2 cellular contexts compared by ENCODE assay signal in the genomic region with DNA sequence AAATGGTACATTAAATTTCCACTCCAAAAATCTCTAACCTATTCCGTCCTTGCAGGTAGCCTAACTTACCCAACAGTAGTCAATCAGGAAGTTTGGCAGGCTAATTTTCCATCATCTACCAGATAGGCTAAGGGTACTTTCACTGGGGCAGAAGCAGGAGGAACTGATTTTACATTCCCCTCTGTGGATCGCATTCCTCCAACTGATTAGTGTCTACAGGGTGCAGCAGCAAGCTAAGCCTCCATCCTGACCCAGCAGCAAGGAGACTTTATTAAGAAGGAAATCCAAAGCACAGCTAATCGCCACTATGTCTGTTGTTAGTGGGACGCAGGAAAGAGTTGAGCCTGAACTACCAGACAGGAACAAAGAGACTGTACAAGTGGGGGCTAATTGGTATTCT.
TF ChIP-seq lines count a peak whose summit lies in the region.

No MANE protein-coding gene starts in this region.

TF ChIP-seq in WTC11, 78 proteins besides CTCF, POLR2A, EP300 and RAD21:
- TF ChIP-seq, protein P1, sequence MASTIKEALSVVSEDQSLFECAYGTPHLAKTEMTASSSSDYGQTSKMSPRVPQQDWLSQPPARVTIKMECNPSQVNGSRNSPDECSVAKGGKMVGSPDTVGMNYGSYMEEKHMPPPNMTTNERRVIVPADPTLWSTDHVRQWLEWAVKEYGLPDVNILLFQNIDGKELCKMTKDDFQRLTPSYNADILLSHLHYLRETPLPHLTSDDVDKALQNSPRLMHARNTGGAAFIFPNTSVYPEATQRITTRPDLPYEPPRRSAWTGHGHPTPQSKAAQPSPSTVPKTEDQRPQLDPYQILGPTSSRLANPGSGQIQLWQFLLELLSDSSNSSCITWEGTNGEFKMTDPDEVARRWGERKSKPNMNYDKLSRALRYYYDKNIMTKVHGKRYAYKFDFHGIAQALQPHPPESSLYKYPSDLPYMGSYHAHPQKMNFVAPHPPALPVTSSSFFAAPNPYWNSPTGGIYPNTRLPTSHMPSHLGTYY (CRISPR knock-in tag; IDR thresholded peaks at IDR 0.05) = no peak
- TF ChIP-seq ZNF121 (CRISPR knock-in tag; IDR thresholded peaks at IDR 0.05) (no peak), SOX15 (CRISPR knock-in tag; IDR thresholded peaks at IDR 0.05) (no peak), NR2C2 (CRISPR knock-in tag; IDR thresholded peaks at IDR 0.05) (no peak)
- TF ChIP-seq, protein P2, sequence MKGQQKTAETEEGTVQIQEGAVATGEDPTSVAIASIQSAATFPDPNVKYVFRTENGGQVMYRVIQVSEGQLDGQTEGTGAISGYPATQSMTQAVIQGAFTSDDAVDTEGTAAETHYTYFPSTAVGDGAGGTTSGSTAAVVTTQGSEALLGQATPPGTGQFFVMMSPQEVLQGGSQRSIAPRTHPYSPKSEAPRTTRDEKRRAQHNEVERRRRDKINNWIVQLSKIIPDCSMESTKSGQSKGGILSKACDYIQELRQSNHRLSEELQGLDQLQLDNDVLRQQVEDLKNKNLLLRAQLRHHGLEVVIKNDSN (CRISPR knock-in tag; IDR thresholded peaks at IDR 0.05) = no peak
- TF ChIP-seq, protein P3, sequence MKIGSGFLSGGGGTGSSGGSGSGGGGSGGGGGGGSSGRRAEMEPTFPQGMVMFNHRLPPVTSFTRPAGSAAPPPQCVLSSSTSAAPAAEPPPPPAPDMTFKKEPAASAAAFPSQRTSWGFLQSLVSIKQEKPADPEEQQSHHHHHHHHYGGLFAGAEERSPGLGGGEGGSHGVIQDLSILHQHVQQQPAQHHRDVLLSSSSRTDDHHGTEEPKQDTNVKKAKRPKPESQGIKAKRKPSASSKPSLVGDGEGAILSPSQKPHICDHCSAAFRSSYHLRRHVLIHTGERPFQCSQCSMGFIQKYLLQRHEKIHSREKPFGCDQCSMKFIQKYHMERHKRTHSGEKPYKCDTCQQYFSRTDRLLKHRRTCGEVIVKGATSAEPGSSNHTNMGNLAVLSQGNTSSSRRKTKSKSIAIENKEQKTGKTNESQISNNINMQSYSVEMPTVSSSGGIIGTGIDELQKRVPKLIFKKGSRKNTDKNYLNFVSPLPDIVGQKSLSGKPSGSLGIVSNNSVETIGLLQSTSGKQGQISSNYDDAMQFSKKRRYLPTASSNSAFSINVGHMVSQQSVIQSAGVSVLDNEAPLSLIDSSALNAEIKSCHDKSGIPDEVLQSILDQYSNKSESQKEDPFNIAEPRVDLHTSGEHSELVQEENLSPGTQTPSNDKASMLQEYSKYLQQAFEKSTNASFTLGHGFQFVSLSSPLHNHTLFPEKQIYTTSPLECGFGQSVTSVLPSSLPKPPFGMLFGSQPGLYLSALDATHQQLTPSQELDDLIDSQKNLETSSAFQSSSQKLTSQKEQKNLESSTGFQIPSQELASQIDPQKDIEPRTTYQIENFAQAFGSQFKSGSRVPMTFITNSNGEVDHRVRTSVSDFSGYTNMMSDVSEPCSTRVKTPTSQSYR (CRISPR knock-in tag; IDR thresholded peaks at IDR 0.05) = no peak

TF ChIP-seq in K562, 482 proteins besides CTCF, POLR2A, EP300 and RAD21 (continued from another document):
- TF ChIP-seq, protein P4, sequence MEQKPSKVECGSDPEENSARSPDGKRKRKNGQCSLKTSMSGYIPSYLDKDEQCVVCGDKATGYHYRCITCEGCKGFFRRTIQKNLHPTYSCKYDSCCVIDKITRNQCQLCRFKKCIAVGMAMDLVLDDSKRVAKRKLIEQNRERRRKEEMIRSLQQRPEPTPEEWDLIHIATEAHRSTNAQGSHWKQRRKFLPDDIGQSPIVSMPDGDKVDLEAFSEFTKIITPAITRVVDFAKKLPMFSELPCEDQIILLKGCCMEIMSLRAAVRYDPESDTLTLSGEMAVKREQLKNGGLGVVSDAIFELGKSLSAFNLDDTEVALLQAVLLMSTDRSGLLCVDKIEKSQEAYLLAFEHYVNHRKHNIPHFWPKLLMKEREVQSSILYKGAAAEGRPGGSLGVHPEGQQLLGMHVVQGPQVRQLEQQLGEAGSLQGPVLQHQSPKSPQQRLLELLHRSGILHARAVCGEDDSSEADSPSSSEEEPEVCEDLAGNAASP (IDR thresholded peaks at IDR 0.05) = no peak
- TF ChIP-seq NFE2L1 (tag; IDR thresholded peaks at IDR 0.05; ENCODE audit: borderline replicate concordance, low read depth) (no peak), BMI1 (IDR thresholded peaks at IDR 0.05; ENCODE audit: low read length) (no peak), PPARD (CRISPR knock-in tag; IDR thresholded peaks at IDR 0.05) (no peak)
- TF ChIP-seq, protein P5, sequence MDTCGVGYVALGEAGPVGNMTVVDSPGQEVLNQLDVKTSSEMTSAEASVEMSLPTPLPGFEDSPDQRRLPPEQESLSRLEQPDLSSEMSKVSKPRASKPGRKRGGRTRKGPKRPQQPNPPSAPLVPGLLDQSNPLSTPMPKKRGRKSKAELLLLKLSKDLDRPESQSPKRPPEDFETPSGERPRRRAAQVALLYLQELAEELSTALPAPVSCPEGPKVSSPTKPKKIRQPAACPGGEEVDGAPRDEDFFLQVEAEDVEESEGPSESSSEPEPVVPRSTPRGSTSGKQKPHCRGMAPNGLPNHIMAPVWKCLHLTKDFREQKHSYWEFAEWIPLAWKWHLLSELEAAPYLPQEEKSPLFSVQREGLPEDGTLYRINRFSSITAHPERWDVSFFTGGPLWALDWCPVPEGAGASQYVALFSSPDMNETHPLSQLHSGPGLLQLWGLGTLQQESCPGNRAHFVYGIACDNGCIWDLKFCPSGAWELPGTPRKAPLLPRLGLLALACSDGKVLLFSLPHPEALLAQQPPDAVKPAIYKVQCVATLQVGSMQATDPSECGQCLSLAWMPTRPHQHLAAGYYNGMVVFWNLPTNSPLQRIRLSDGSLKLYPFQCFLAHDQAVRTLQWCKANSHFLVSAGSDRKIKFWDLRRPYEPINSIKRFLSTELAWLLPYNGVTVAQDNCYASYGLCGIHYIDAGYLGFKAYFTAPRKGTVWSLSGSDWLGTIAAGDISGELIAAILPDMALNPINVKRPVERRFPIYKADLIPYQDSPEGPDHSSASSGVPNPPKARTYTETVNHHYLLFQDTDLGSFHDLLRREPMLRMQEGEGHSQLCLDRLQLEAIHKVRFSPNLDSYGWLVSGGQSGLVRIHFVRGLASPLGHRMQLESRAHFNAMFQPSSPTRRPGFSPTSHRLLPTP (IDR thresholded peaks at IDR 0.05; ENCODE audit: borderline replicate concordance, extremely low read depth, insufficient read length) = no peak
- TF ChIP-seq, protein P6, sequence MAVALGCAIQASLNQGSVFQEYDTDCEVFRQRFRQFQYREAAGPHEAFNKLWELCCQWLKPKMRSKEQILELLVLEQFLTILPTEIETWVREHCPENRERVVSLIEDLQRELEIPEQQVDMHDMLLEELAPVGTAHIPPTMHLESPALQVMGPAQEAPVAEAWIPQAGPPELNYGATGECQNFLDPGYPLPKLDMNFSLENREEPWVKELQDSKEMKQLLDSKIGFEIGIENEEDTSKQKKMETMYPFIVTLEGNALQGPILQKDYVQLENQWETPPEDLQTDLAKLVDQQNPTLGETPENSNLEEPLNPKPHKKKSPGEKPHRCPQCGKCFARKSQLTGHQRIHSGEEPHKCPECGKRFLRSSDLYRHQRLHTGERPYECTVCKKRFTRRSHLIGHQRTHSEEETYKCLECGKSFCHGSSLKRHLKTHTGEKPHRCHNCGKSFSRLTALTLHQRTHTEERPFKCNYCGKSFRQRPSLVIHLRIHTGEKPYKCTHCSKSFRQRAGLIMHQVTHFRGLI (CRISPR knock-in tag; IDR thresholded peaks at IDR 0.05) = no peak
- TF ChIP-seq, protein P7, sequence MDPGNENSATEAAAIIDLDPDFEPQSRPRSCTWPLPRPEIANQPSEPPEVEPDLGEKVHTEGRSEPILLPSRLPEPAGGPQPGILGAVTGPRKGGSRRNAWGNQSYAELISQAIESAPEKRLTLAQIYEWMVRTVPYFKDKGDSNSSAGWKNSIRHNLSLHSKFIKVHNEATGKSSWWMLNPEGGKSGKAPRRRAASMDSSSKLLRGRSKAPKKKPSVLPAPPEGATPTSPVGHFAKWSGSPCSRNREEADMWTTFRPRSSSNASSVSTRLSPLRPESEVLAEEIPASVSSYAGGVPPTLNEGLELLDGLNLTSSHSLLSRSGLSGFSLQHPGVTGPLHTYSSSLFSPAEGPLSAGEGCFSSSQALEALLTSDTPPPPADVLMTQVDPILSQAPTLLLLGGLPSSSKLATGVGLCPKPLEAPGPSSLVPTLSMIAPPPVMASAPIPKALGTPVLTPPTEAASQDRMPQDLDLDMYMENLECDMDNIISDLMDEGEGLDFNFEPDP (CRISPR knock-in tag; IDR thresholded peaks at IDR 0.05) = no peak
- TF ChIP-seq, protein P8, sequence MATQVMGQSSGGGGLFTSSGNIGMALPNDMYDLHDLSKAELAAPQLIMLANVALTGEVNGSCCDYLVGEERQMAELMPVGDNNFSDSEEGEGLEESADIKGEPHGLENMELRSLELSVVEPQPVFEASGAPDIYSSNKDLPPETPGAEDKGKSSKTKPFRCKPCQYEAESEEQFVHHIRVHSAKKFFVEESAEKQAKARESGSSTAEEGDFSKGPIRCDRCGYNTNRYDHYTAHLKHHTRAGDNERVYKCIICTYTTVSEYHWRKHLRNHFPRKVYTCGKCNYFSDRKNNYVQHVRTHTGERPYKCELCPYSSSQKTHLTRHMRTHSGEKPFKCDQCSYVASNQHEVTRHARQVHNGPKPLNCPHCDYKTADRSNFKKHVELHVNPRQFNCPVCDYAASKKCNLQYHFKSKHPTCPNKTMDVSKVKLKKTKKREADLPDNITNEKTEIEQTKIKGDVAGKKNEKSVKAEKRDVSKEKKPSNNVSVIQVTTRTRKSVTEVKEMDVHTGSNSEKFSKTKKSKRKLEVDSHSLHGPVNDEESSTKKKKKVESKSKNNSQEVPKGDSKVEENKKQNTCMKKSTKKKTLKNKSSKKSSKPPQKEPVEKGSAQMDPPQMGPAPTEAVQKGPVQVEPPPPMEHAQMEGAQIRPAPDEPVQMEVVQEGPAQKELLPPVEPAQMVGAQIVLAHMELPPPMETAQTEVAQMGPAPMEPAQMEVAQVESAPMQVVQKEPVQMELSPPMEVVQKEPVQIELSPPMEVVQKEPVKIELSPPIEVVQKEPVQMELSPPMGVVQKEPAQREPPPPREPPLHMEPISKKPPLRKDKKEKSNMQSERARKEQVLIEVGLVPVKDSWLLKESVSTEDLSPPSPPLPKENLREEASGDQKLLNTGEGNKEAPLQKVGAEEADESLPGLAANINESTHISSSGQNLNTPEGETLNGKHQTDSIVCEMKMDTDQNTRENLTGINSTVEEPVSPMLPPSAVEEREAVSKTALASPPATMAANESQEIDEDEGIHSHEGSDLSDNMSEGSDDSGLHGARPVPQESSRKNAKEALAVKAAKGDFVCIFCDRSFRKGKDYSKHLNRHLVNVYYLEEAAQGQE (CRISPR knock-in tag; IDR thresholded peaks at IDR 0.05; ENCODE audit: low read depth) = no peak
